19 cellular contexts compared by ENCODE assay signal in the genomic region with DNA sequence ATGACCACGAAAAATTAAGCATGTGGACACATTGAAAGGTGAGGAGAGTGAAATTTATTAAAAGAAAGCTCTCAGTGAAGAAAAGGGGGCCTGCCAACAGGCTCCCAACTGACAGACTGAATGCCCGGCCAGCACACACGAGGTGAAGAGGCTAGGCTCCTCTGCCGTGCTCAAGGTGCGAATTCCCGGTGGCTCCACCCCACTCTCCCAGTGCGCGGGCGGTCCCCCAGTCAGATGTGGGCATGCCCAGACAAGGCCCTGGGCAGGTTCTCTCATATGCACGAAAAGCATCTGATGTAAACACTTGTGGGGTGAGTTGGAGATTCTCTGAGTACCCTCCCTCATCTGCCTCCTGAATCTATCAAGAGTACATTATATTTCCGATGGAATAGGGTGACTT. TPM values are rescaled to one million over a fixed set of nuclear protein-coding genes. Genes with fewer than 3 reads are reported as not detected.
DNase-seq lines count a peak whose midpoint lies in the region; ATAC-seq, FAIRE-seq and TF ChIP-seq lines count a peak whose summit lies in the region.
"Had no signal": no experiment of that assay in that cellular context is flagged by ENCODE, and none has a peak within 500 bp of the region (broad histone marks: within the 10 kb centered on the region; RNA-seq: fewer than 3 reads in every experiment).

No MANE protein-coding gene starts in this region.

- H3K9me3 ChIP-seq in IMR-90 (ENCODE audit: control insufficient read depth, insufficient read depth, low read length) (no peaks in the 10 kb centered on the region), neuronal stem cell (replicated peaks in 1 of 2; ENCODE audit: control insufficient read depth in 2 of 2, insufficient read depth in 1 of 2, low read depth in 1 of 2, low read length in 2 of 2) (no peaks in the 10 kb centered on the region), kidney (ENCODE audit: control insufficient read depth in 1 of 2, low read length in 2 of 2) (no peaks in the 10 kb centered on the region)
- H3K9me3 ChIP-seq: HAP-1 had no signal

- no peak overlapping the region for H3K4me3 Mint-ChIP-seq in natural killer cell treated with Interleukin-12 subunit alpha and Interleukin-12 subunit beta and Interleukin-15 and Interleukin-18, amount 100 ng/mL, for 72 hours
- no peak overlapping the region for H3K4me3 Mint-ChIP-seq in natural killer cell
- H3K4me3 Mint-ChIP-seq: CD4-positive, alpha-beta memory T cell; HFFc6 had no signal

- no peak overlapping the region for H2BK5ac ChIP-seq in IMR-90 (ENCODE audit: low read depth, low read length, poor library complexity, severe bottlenecking)
- no peak overlapping the region for H2BK5ac ChIP-seq in neuronal stem cell (ENCODE audit: low read length)

- H4K91ac ChIP-seq in IMR-90 (ENCODE audit: insufficient read depth, low read depth, low read length) (no peak overlapping the region), neuronal stem cell (ENCODE audit: low read depth, low read length, poor library complexity) (no peak overlapping the region)

- peaks cover 2% of the 10 kb centered on the region; the same call in 1 of the 2 replicates for H3K4me1 ChIP-seq in IMR-90 (ENCODE audit: control insufficient read depth, insufficient read depth, low read length)
- H3K4me1 ChIP-seq in neuronal stem cell (ENCODE audit: control insufficient read depth in 2 of 2, insufficient read depth in 1 of 2, low read depth in 1 of 2, low read length in 2 of 2): no peaks in the 10 kb centered on the region
- H3K4me1 ChIP-seq in kidney (ENCODE audit: control insufficient read depth in 1 of 2, insufficient read depth in 1 of 2, low read depth in 1 of 2, low read length in 2 of 2): no peaks in the 10 kb centered on the region
- H3K4me1 ChIP-seq: HAP-1 had no signal

- no peaks in the 10 kb centered on the region for H3K79me1 ChIP-seq in IMR-90 (ENCODE audit: low read depth in 1 of 2, low read length in 2 of 2)
- H3K79me1 ChIP-seq in neuronal stem cell (ENCODE audit: low read depth, low read length): no peaks in the 10 kb centered on the region

- no peak overlapping the region for H3K14ac ChIP-seq in IMR-90 (replicated peaks; ENCODE audit: low read depth, low read length)
- H3K14ac ChIP-seq in neuronal stem cell (ENCODE audit: low read length): no peak overlapping the region

- peaks cover 8 to 13% of the 10 kb centered on the region in 2 donors for H3K27me3 Mint-ChIP-seq in natural killer cell treated with Interleukin-12 subunit alpha and Interleukin-12 subunit beta and Interleukin-15 and Interleukin-18, amount 100 ng/mL, for 72 hours
- H3K27me3 Mint-ChIP-seq in natural killer cell (ENCODE audit: low read depth in 2 of 2): peaks cover 12 to 14% of the 10 kb centered on the region in 2 donors

- BruUV-seq in IMR-90 (replicated peaks; lab: Mats Ljungman, UMichigan): no TSS peak

- in situ Hi-C loops in IMR-90 (cut with MboI; ENCODE audit: low sequenced_read_pairs): no loop called here

- H2AK9ac ChIP-seq in IMR-90 (replicated peaks; ENCODE audit: low read depth, low read length, poor library complexity): no peak overlapping the region

- H3K9me3 Mint-ChIP-seq in natural killer cell treated with Interleukin-12 subunit alpha and Interleukin-12 subunit beta and Interleukin-15 and Interleukin-18, amount 100 ng/mL, for 72 hours: no peaks in the 10 kb centered on the region
- no peaks in the 10 kb centered on the region for H3K9me3 Mint-ChIP-seq in natural killer cell
- H3K9me3 Mint-ChIP-seq: CD4-positive, alpha-beta memory T cell; HFFc6 had no signal

- intact Hi-C loops in natural killer cell (cut with micrococcal nuclease) (no loop called here), IMR-90 (cut with micrococcal nuclease) (no loop called here), left cardiac atrium (cut with DNase I) (no loop called here), kidney (cut with DNase I) (no loop called here)

- dilution Hi-C loops in IMR-90 (cut with HindIII; ENCODE audit: low sequenced_read_pairs, unreplicated experiment): no loop called here

- H2BK120ac ChIP-seq in IMR-90 (ENCODE audit: low read depth, low read length): no peak overlapping the region
- no peak overlapping the region for H2BK120ac ChIP-seq in neuronal stem cell (ENCODE audit: low read depth, low read length)

- H3K23ac ChIP-seq in IMR-90 (ENCODE audit: low read depth, low read length): no peak overlapping the region
- no peak overlapping the region for H3K23ac ChIP-seq in neuronal stem cell (ENCODE audit: low read depth, low read length, poor library complexity)

- H3K9me1 ChIP-seq in IMR-90 (ENCODE audit: insufficient read depth, low read length): no peaks in the 10 kb centered on the region; the same call in 1 of the 2 replicates

- TF ChIP-seq RAD21 in IMR-90 (IDR thresholded peaks at IDR 0.05; ENCODE audit: low read length): no peak

- no peaks in the 10 kb centered on the region for H3K27me3 ChIP-seq in IMR-90 (ENCODE audit: control insufficient read depth, insufficient read depth, low read length)
- H3K27me3 ChIP-seq in neuronal stem cell (ENCODE audit: control insufficient read depth in 3 of 3, insufficient read depth in 3 of 3, low read depth in 1 of 3, low read length in 3 of 3): no peaks in the 10 kb centered on the region

- no peak for TF ChIP-seq CTCF in natural killer cell (IDR thresholded peaks at IDR 0.05)
- TF ChIP-seq CTCF in IMR-90 (conservative IDR thresholded peaks at IDR 0.05; ENCODE audit: low read depth, low read length): no peak
- TF ChIP-seq CTCF in kidney (IDR thresholded peaks at IDR 0.05; ENCODE audit: borderline replicate concordance, extremely low read depth, insufficient read depth): no peak

- H3K4me1 Mint-ChIP-seq in natural killer cell treated with Interleukin-12 subunit alpha and Interleukin-12 subunit beta and Interleukin-15 and Interleukin-18, amount 100 ng/mL, for 72 hours (ENCODE audit: low read depth in 2 of 2): no peaks in the 10 kb centered on the region
- no peaks in the 10 kb centered on the region for H3K4me1 Mint-ChIP-seq in natural killer cell
- H3K4me1 Mint-ChIP-seq: CD4-positive, alpha-beta memory T cell had no signal

- POLR2A ChIA-PET in IMR-90 (lab: Charles Lee; ENCODE audit: unreplicated experiment): no interaction called here

- H3K9ac ChIP-seq in IMR-90 (ENCODE audit: low read depth, low read length) (no peak overlapping the region), neuronal stem cell (ENCODE audit: low read depth, low read length, poor library complexity) (no peak overlapping the region), kidney (ENCODE audit: low read length in 2 of 2) (no peak overlapping the region)
- H3K9ac ChIP-seq: GM23248 had no signal

- ATAC-seq in natural killer cell treated with Interleukin-12 subunit alpha and Interleukin-12 subunit beta and Interleukin-15 and Interleukin-18, amount 100 ng/mL, for 72 hours: no peak
- ATAC-seq in natural killer cell (no peak), IMR-90 (ENCODE audit: low read depth) (no peak), left cardiac atrium (no peak)

- H2AFZ ChIP-seq in IMR-90 (replicated peaks; ENCODE audit: low read length, poor library complexity): peak overlapping the region; percentile 64
- no peak overlapping the region for H2AFZ ChIP-seq in neuronal stem cell (ENCODE audit: low read length)
- H2AFZ ChIP-seq: GM23248 had no signal

- H3K27ac ChIP-seq in IMR-90 (ENCODE audit: insufficient read depth, low read length) (no peak overlapping the region), caudate nucleus (ENCODE audit: low read depth, low read length) (peak overlapping the region; percentile 30), neuronal stem cell (replicated peaks; ENCODE audit: low read length) (no peak overlapping the region), kidney (ENCODE audit: low read depth in 2 of 2, low read length in 2 of 2) (no peak overlapping the region)
- H3K27ac ChIP-seq: GM23248 had no signal

- no peak overlapping the region for H2AK5ac ChIP-seq in IMR-90 (ENCODE audit: low read depth, low read length)
- H2AK5ac ChIP-seq in neuronal stem cell (ENCODE audit: low read depth, low read length): no peak overlapping the region

- no peak overlapping the region for H3K4me3 ChIP-seq in IMR-90 (ENCODE audit: insufficient read depth, low read depth, low read length)
- H3K4me3 ChIP-seq in neuronal stem cell (ENCODE audit: low read length in 2 of 2): no peak overlapping the region
- no peak overlapping the region for H3K4me3 ChIP-seq in kidney (ENCODE audit: low read length in 2 of 2)
- H3K4me3 ChIP-seq: GM23248, HAP-1 had no signal

- H3K56ac ChIP-seq in IMR-90 (ENCODE audit: extremely low read depth, insufficient read depth, low read length): no peak overlapping the region

- CTCF ChIA-PET in IMR-90 (lab: Yijun Ruan, JAX): no interaction called here

- no peaks in the 10 kb centered on the region for H3K36me3 Mint-ChIP-seq in natural killer cell treated with Interleukin-12 subunit alpha and Interleukin-12 subunit beta and Interleukin-15 and Interleukin-18, amount 100 ng/mL, for 72 hours
- H3K36me3 Mint-ChIP-seq in natural killer cell: no peaks in the 10 kb centered on the region
- H3K36me3 Mint-ChIP-seq: CD4-positive, alpha-beta memory T cell had no signal

- H3K36me3 ChIP-seq in IMR-90 (ENCODE audit: control insufficient read depth, insufficient read depth, low read length): no peaks in the 10 kb centered on the region
- no peaks in the 10 kb centered on the region for H3K36me3 ChIP-seq in neuronal stem cell (replicated peaks in 1 of 2; ENCODE audit: control insufficient read depth in 2 of 2, insufficient read depth in 2 of 2, low read length in 2 of 2)
- no peaks in the 10 kb centered on the region for H3K36me3 ChIP-seq in kidney (ENCODE audit: control insufficient read depth in 1 of 2, insufficient read depth in 2 of 2, low read length in 2 of 2)
- H3K36me3 ChIP-seq: HAP-1 had no signal

- no peak overlapping the region for H3K27ac Mint-ChIP-seq in natural killer cell treated with Interleukin-12 subunit alpha and Interleukin-12 subunit beta and Interleukin-15 and Interleukin-18, amount 100 ng/mL, for 72 hours
- no peak overlapping the region for H3K27ac Mint-ChIP-seq in natural killer cell
- H3K27ac Mint-ChIP-seq: CD4-positive, alpha-beta memory T cell; HFFc6 had no signal

- H3K4ac ChIP-seq in IMR-90 (ENCODE audit: low read depth, low read length) (no peak overlapping the region), neuronal stem cell (ENCODE audit: low read length) (no peak overlapping the region)

- TF ChIP-seq POLR2A in IMR-90 (IDR thresholded peaks at IDR 0.05; ENCODE audit: low read depth, low read length): no peak

- 80% methylated on average over 1 of the region's 11 CpGs; no CpG with 5 or more reads in 1 of the 2 experiments for WGBS in IMR-90 (ENCODE audit: extremely low coverage in 2 of 2, insufficient read length in 1 of 2), 2 experiments
- WGBS in neuronal stem cell (ENCODE audit: extremely low coverage in 2 of 2, insufficient read length in 2 of 2, insufficient replicate concordance in 1 of 2), 2 donors: no CpG with 5 or more reads among the region's 11 CpGs

- no peak overlapping the region for H2BK20ac ChIP-seq in IMR-90 (ENCODE audit: low read depth, low read length)

- no peak overlapping the region for H4K5ac ChIP-seq in IMR-90 (ENCODE audit: low read depth, low read length)

- peak; percentile 59 for DNase-seq in natural killer cell treated with Interleukin-12 subunit alpha and Interleukin-12 subunit beta and Interleukin-15 and Interleukin-18, amount 100 ng/mL, for 72 hours (ENCODE audit: low spot score)
- DNase-seq in natural killer cell: no peak
- DNase-seq in IMR-90: no peak
- DNase-seq in caudate nucleus (lab: John Stamatoyannopoulos, UW): no peak
- DNase-seq in neuronal stem cell (ENCODE audit: low spot score): no peak
- no peak for DNase-seq in GM19239 (ENCODE audit: insufficient read length, low spot score)
- DNase-seq in left cardiac atrium: no peak
- no peak for DNase-seq in kidney
- DNase-seq: C1 segment of cervical spinal cord; Calu3; CD4-positive, alpha-beta memory T cell; COR-L47; DMS153; DND-41; GM23248; HFFc6 had no signal

- H4K20me1 ChIP-seq in IMR-90 (ENCODE audit: insufficient read depth, low read length): no peaks in the 10 kb centered on the region

- H3K18ac ChIP-seq in IMR-90 (ENCODE audit: low read depth, low read length) (no peak overlapping the region), neuronal stem cell (ENCODE audit: low read length) (peak overlapping the region; percentile 66)

- H4K8ac ChIP-seq in IMR-90 (ENCODE audit: low read depth in 2 of 2, low read length in 2 of 2): no peak overlapping the region
- no peak overlapping the region for H4K8ac ChIP-seq in neuronal stem cell (ENCODE audit: low read depth, low read length)

- H2BK15ac ChIP-seq in IMR-90 (ENCODE audit: low read depth, low read length): no peak overlapping the region
- H2BK15ac ChIP-seq in neuronal stem cell (ENCODE audit: low read length): no peak overlapping the region

- no peak overlapping the region for H3K4me2 ChIP-seq in IMR-90 (ENCODE audit: low read depth, low read length)
- no peak overlapping the region for H3K4me2 ChIP-seq in neuronal stem cell (ENCODE audit: insufficient read depth, low read length, poor library complexity, severe bottlenecking)

- FAIRE-seq in GM19239 (lab: Jason Lieb, UNC): no peak
- no peak for FAIRE-seq in kidney (lab: Jason Lieb, UNC)
- FAIRE-seq: G401.6, GM12892 had no signal

- no peak overlapping the region for H2BK12ac ChIP-seq in neuronal stem cell (ENCODE audit: low read length)

RNA-seq across cellular contexts. Expression of a gene that starts 48.5 kb away (rescaled TPM):
- total RNA-seq in natural killer cell treated with Interleukin-12 subunit alpha and Interleukin-12 subunit beta and Interleukin-15 and Interleukin-18, amount 100 ng/mL, for 72 hours: 100 to 1,000 TPM in 1 of 2 donors, 10 to 100 TPM in 1; 99.0 to 105 TPM
- total RNA-seq in natural killer cell: 100 to 1,000 TPM; 133 to 154 (median 138) TPM
- 24.2 and 48.0 TPM in 2 replicates for total RNA-seq in IMR-90 (2012; rRNA removed)
- polyA plus RNA-seq in IMR-90 (2012; rRNA removed): 16.3 and 17.8 TPM in 2 replicates
- polyA plus RNA-seq in IMR-90 (2012; cell fraction: cytosol; rRNA removed): 17.3 and 24.6 TPM in 2 replicates
- polyA plus RNA-seq in IMR-90 (2012; cell fraction: nucleus; rRNA removed; ENCODE audit: low replicate concordance): 14.6 and 33.3 TPM in 2 replicates
- 42.5 TPM for polyA plus RNA-seq in neuronal stem cell (2013, experiment 1 of 2)
- 43.9 TPM for polyA plus RNA-seq in neuronal stem cell (2013, experiment 2 of 2)
- total RNA-seq in left cardiac atrium: 10 to 100 TPM; 34.5 to 38.8 TPM
- total RNA-seq in kidney: 69.7 TPM
- polyA plus RNA-seq in kidney (ENCODE audit: insufficient read depth, low read depth, low replicate concordance): 11.5 TPM
